Comparison of ENCODE assay signal across 22 cellular contexts in the genomic region with DNA sequence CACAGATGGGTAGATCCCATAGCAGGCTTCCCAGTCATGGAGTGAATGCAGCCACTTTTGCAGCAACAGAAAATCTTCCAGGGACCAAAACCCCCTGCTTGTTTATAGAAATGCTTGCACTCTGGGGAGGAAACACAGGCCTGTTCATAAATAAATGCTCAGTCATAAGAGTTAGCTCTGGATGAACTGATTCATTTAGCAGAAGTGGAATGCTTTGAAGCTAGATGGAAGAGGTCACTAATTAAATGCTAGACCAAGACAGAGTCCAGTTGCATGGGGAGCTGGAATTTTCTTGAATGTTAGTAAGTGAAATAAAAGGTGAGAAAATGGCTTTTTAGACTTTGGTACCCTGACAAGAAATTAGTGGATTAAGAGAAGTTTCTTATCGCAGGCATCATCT.
DNase-seq lines count a peak whose midpoint lies in the region; ATAC-seq and TF ChIP-seq lines count a peak whose summit lies in the region.
"Had no signal": no experiment of that assay in that cellular context is flagged by ENCODE, and none has a peak within 500 bp of the region (broad histone marks: within the 10 kb centered on the region; RNA-seq: fewer than 3 reads in every experiment).

No MANE protein-coding gene starts in this region.

- 94% methylated on average over 1 of the region's 1 CpG for WGBS in SK-N-SH (ENCODE audit: low lambda C conversion rate)

- H3K36me3 Mint-ChIP-seq in nephron (ENCODE audit: low read depth) = no peaks in the 10 kb centered on the region
- no peaks in the 10 kb centered on the region for H3K36me3 Mint-ChIP-seq in activated CD4-positive, alpha-beta T cell treated with anti-CD3 and anti-CD28 coated beads, Interleukin-2, amount 10 ng/mL, durations not matched to agents 7 days and 5 days (ENCODE audit: low read depth)
- H3K36me3 Mint-ChIP-seq: CD4-positive, alpha-beta memory T cell; IgD-negative memory B cell had no signal

- no peak for TF ChIP-seq CTCF in SK-N-SH (IDR thresholded peaks at IDR 0.05)
- TF ChIP-seq CTCF in fibroblast of villous mesenchyme (IDR thresholded peaks at IDR 0.05; ENCODE audit: insufficient read depth, low read depth, low read length) = no peak
- no peak for TF ChIP-seq CTCF in nephron (IDR thresholded peaks at IDR 0.05; ENCODE audit: unreplicated experiment in 3 of 3)
- no peak for TF ChIP-seq CTCF in MM.1S (IDR thresholded peaks at IDR 0.05; ENCODE audit: low read length)

- no peaks in the 10 kb centered on the region for H3K9me3 Mint-ChIP-seq in nephron
- H3K9me3 Mint-ChIP-seq in activated CD4-positive, alpha-beta T cell treated with anti-CD3 and anti-CD28 coated beads, Interleukin-2, amount 10 ng/mL, durations not matched to agents 7 days and 5 days = peaks cover 6% of the 10 kb centered on the region
- H3K9me3 Mint-ChIP-seq: CD4-positive, alpha-beta memory T cell; IgD-negative memory B cell had no signal

- H2AFZ ChIP-seq in SK-N-SH (ENCODE audit: low read depth) (no peak overlapping the region), MM.1S (ENCODE audit: low read length) (no peak overlapping the region)
- H2AFZ ChIP-seq: PC-9 had no signal

- H3K4me1 ChIP-seq in SK-N-SH (ENCODE audit: control insufficient read depth in 1 of 2, insufficient read depth in 2 of 2, low read depth in 1 of 2, low read length in 1 of 2) = peaks cover 0 to 3% of the 10 kb centered on the region in 2 experiments; a peak in 2 of 4 replicates
- no peaks in the 10 kb centered on the region for H3K4me1 ChIP-seq in MM.1S (ENCODE audit: low read length)

- no peaks in the 10 kb centered on the region for H3K79me2 ChIP-seq in SK-N-SH (ENCODE audit: insufficient read depth)
- H3K79me2 ChIP-seq in MM.1S (ENCODE audit: low read length) = no peaks in the 10 kb centered on the region

- H3K4me2 ChIP-seq in SK-N-SH (no peak overlapping the region), MM.1S (ENCODE audit: low read depth, low read length) (no peak overlapping the region)
- H3K4me2 ChIP-seq: BLaER1 treated with 17β-estradiol and CSF1 and Interleukin-3, amounts not matched to agents 10 nM and 100 nM; PC-9 had no signal

- no peak for TF ChIP-seq EP300 in SK-N-SH (IDR thresholded peaks at IDR 0.05; ENCODE audit: borderline replicate concordance in 1 of 2, low read depth in 1 of 2, low read length in 1 of 2)

- H3K36me3 ChIP-seq in SK-N-SH (replicated peaks in 1 of 2; ENCODE audit: control insufficient read depth in 1 of 2, insufficient read depth in 2 of 2, low read length in 1 of 2) (no peaks in the 10 kb centered on the region), MM.1S (replicated peaks; ENCODE audit: insufficient read depth, low read length) (no peaks in the 10 kb centered on the region)
- H3K36me3 ChIP-seq: BLaER1 treated with 17β-estradiol and CSF1 and Interleukin-3, amounts not matched to agents 10 nM and 100 nM had no signal

- H3K27ac ChIP-seq in SK-N-SH (ENCODE audit: low read depth in 2 of 2, low read length in 1 of 2) = no peak overlapping the region
- no peak overlapping the region for H3K27ac ChIP-seq in MM.1S (ENCODE audit: low read length)
- H3K27ac ChIP-seq: 22Rv1; BLaER1 treated with 17β-estradiol and CSF1 and Interleukin-3, amounts not matched to agents 10 nM and 100 nM; PC-9 had no signal

- H3F3A ChIP-seq in SK-N-SH (replicated peaks; ENCODE audit: insufficient read depth) = no peaks in the 10 kb centered on the region
- H3F3A ChIP-seq in MM.1S (ENCODE audit: insufficient read depth, low read length) = no peaks in the 10 kb centered on the region

- H3K4me3 Mint-ChIP-seq in nephron = no peak overlapping the region
- H3K4me3 Mint-ChIP-seq in activated CD4-positive, alpha-beta T cell treated with anti-CD3 and anti-CD28 coated beads, Interleukin-2, amount 10 ng/mL, durations not matched to agents 7 days and 5 days = no peak overlapping the region
- H3K4me3 Mint-ChIP-seq: CD4-positive, alpha-beta memory T cell; IgD-negative memory B cell had no signal

- DNase-seq in SK-N-SH = no peak
- peak; percentile 40 for DNase-seq in fibroblast of villous mesenchyme (ENCODE audit: low read depth)
- no peak for DNase-seq in activated CD4-positive, alpha-beta T cell treated with anti-CD3 and anti-CD28 coated beads, Interleukin-2, amount 10 ng/mL, durations not matched to agents 7 days and 5 days
- no peak for DNase-seq in MM.1S
- DNase-seq in COLO668 (lab: John Stamatoyannopoulos, UW; ENCODE audit: unreplicated experiment) = no peak
- DNase-seq: Calu3; CD4-positive, alpha-beta memory T cell; DMS153; GF-D8; NCI-H1417 treated with DMSO at 0.1 percent for 48 hours; NCI-H187; NCI-H2107; NCI-H446 treated with DMSO at 0.1 percent for 48 hours; PC-9; RPMI8226; SHP77 had no signal

- no peaks in the 10 kb centered on the region; the same call in 1 of the 2 replicates for H3K27me3 ChIP-seq in SK-N-SH (ENCODE audit: insufficient read depth)
- H3K27me3 ChIP-seq in MM.1S (replicated peaks; ENCODE audit: insufficient read depth, low read length) = no peaks in the 10 kb centered on the region
- H3K27me3 ChIP-seq: BLaER1 treated with 17β-estradiol and CSF1 and Interleukin-3, amounts not matched to agents 10 nM and 100 nM had no signal

- POLR2A ChIA-PET in SK-N-SH (lab: Yijun Ruan, JAX) = no interaction called here
- POLR2A ChIA-PET in activated CD4-positive, alpha-beta T cell treated with anti-CD3 and anti-CD28 coated beads, Interleukin-2, amount 10 ng/mL, durations not matched to agents 7 days and 5 days (lab: Charles Lee) = no interaction called here

- ATAC-seq in SK-N-SH treated with all-trans-retinoic acid at 6 μM for 48 hours (no peak), HG02938 (IDR thresholded peaks at IDR 0.05; ENCODE audit: unreplicated experiment) (no peak)

- peaks cover 11% of the 10 kb centered on the region for H3K4me1 Mint-ChIP-seq in nephron
- H3K4me1 Mint-ChIP-seq in activated CD4-positive, alpha-beta T cell treated with anti-CD3 and anti-CD28 coated beads, Interleukin-2, amount 10 ng/mL, durations not matched to agents 7 days and 5 days = peaks cover 30% of the 10 kb centered on the region
- H3K4me1 Mint-ChIP-seq: IgD-negative memory B cell had no signal

- CTCF ChIA-PET in SK-N-SH (lab: Yijun Ruan, JAX) = no interaction called here
- CTCF ChIA-PET in activated CD4-positive, alpha-beta T cell treated with anti-CD3 and anti-CD28 coated beads, Interleukin-2, amount 10 ng/mL, durations not matched to agents 7 days and 5 days (lab: Charles Lee) = interaction anchor here (1.2 kb wide), 1 partner anchor 52 kb away, joined by 3 read pairs; no protein-coding TSS in a partner anchor

- H3K4me3 ChIP-seq in SK-N-SH (ENCODE audit: low read depth in 2 of 2, low read length in 1 of 2) = no peak overlapping the region
- H3K4me3 ChIP-seq in fibroblast of villous mesenchyme (ENCODE audit: low read depth, low read length) = no peak overlapping the region
- no peak overlapping the region for H3K4me3 ChIP-seq in MM.1S (ENCODE audit: low read length)
- H3K4me3 ChIP-seq: BLaER1 treated with 17β-estradiol and CSF1 and Interleukin-3, amounts not matched to agents 10 nM and 100 nM; PC-9 had no signal

- H3K9me3 ChIP-seq in SK-N-SH (no peaks in the 10 kb centered on the region), MM.1S (replicated peaks; ENCODE audit: insufficient read depth, low read length) (no peaks in the 10 kb centered on the region)
- H3K9me3 ChIP-seq: BLaER1 treated with 17β-estradiol and CSF1 and Interleukin-3, amounts not matched to agents 10 nM and 100 nM had no signal

- H4K20me1 ChIP-seq in SK-N-SH (ENCODE audit: insufficient read depth) = no peaks in the 10 kb centered on the region
- H4K20me1 ChIP-seq in MM.1S (ENCODE audit: insufficient read depth, low read length) = no peaks in the 10 kb centered on the region
- H4K20me1 ChIP-seq: BLaER1 treated with 17β-estradiol and CSF1 and Interleukin-3, amounts not matched to agents 10 nM and 100 nM had no signal

- H3K27me3 Mint-ChIP-seq in nephron (ENCODE audit: low read depth) = peaks cover 13% of the 10 kb centered on the region
- H3K27me3 Mint-ChIP-seq in activated CD4-positive, alpha-beta T cell treated with anti-CD3 and anti-CD28 coated beads, Interleukin-2, amount 10 ng/mL, durations not matched to agents 7 days and 5 days = peaks cover 2% of the 10 kb centered on the region

- H3K9me2 ChIP-seq in SK-N-SH (no peaks in the 10 kb centered on the region), MM.1S (replicated peaks; ENCODE audit: insufficient read depth, low read length) (no peaks in the 10 kb centered on the region)

- H3K27ac Mint-ChIP-seq in nephron = peak overlapping the region; percentile 27 to 58 (median 55)
- H3K27ac Mint-ChIP-seq in activated CD4-positive, alpha-beta T cell treated with anti-CD3 and anti-CD28 coated beads, Interleukin-2, amount 10 ng/mL, durations not matched to agents 7 days and 5 days = no peak overlapping the region
- H3K27ac Mint-ChIP-seq: CD4-positive, alpha-beta memory T cell; IgD-negative memory B cell had no signal

- no peak for TF ChIP-seq RAD21 in SK-N-SH (IDR thresholded peaks at IDR 0.05; ENCODE audit: low read length)

- H3K9ac ChIP-seq in SK-N-SH = no peak overlapping the region
- no peak overlapping the region for H3K9ac ChIP-seq in MM.1S (ENCODE audit: low read length)
- H3K9ac ChIP-seq: BLaER1 treated with 17β-estradiol and CSF1 and Interleukin-3, amounts not matched to agents 10 nM and 100 nM had no signal

TF ChIP-seq in SK-N-SH treated with all-trans-retinoic acid at 6 μM for 48 hours, 23 proteins besides CTCF, POLR2A, EP300 and RAD21 (continues in another document):
- no peak for TF ChIP-seq CSDC2 (CRISPR knock-in tag; IDR thresholded peaks at IDR 0.05)

TF ChIP-seq in SK-N-SH, 30 proteins besides CTCF, POLR2A, EP300 and RAD21:
- TF ChIP-seq SMC3 (IDR thresholded peaks at IDR 0.05; ENCODE audit: low read depth, low read length) (no peak), FOXM1 (IDR thresholded peaks at IDR 0.05; ENCODE audit: low read depth) (no peak)
